In the genomic region with DNA sequence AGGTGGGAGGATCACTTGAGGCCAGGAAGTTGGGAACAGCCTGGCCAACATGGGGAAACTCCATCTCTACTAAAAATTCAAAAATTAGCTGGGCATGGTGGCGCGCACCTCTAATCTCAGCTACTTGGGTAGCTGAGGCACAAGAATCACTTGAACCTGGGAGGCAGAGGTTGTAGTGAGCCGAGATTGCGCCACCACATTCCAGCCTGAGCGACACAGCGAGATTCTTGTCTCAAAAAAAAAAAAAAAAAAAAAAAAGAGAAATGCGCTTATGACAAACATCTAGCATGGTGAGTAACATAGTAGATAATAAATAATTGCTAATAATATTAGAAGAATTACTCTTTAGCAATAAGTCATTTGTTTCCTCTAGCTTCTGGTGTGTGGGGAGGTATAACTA, we compare ENCODE assay signal across 1 cellular context.
TF ChIP-seq lines count a peak whose summit lies in the region.

No MANE protein-coding gene starts in this region.

TF ChIP-seq in SK-N-SH, 30 proteins besides CTCF, POLR2A, EP300 and RAD21:
- TF ChIP-seq IRF3 (IDR thresholded peaks at IDR 0.05; ENCODE audit: low read depth, low read length) = no peak
- no peak for TF ChIP-seq YY1 (IDR thresholded peaks at IDR 0.05; ENCODE audit: low read depth)
- TF ChIP-seq FOSL2 (IDR thresholded peaks at IDR 0.05; ENCODE audit: borderline replicate concordance, low read depth) = no peak
- TF ChIP-seq TAF1 (IDR thresholded peaks at IDR 0.05; ENCODE audit: borderline replicate concordance, low read depth, low read length) = no peak
- no peak for TF ChIP-seq PBX3 (IDR thresholded peaks at IDR 0.05)
- no peak for TF ChIP-seq ZBTB33 (IDR thresholded peaks at IDR 0.05; ENCODE audit: borderline replicate concordance, low read depth)
- TF ChIP-seq TEAD4 (IDR thresholded peaks at IDR 0.05; ENCODE audit: borderline replicate concordance, insufficient read depth) = no peak
- TF ChIP-seq SMC3 (IDR thresholded peaks at IDR 0.05; ENCODE audit: low read depth, low read length) = no peak
- TF ChIP-seq, protein P1, sequence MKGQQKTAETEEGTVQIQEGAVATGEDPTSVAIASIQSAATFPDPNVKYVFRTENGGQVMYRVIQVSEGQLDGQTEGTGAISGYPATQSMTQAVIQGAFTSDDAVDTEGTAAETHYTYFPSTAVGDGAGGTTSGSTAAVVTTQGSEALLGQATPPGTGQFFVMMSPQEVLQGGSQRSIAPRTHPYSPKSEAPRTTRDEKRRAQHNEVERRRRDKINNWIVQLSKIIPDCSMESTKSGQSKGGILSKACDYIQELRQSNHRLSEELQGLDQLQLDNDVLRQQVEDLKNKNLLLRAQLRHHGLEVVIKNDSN (IDR thresholded peaks at IDR 0.05; ENCODE audit: borderline replicate concordance, low read depth) = no peak
- TF ChIP-seq TCF12 (IDR thresholded peaks at IDR 0.05) = no peak
- TF ChIP-seq RFX5 (IDR thresholded peaks at IDR 0.05; ENCODE audit: low read length) = no peak
- TF ChIP-seq MEF2A (IDR thresholded peaks at IDR 0.05; ENCODE audit: borderline replicate concordance, low read depth) = no peak
- no peak for TF ChIP-seq EZH2phosphoT487 (IDR thresholded peaks at IDR 0.05; ENCODE audit: borderline replicate concordance, low read depth)
- TF ChIP-seq RCOR1 (IDR thresholded peaks at IDR 0.05; ENCODE audit: low read length) = no peak
- no peak for TF ChIP-seq ELF1 (IDR thresholded peaks at IDR 0.05)
- TF ChIP-seq SIN3A (IDR thresholded peaks at IDR 0.05; ENCODE audit: borderline replicate concordance, low read depth, low read length) = no peak
- no peak for TF ChIP-seq RXRA (IDR thresholded peaks at IDR 0.05; ENCODE audit: borderline replicate concordance, low read depth)
- TF ChIP-seq GABPA (IDR thresholded peaks at IDR 0.05; ENCODE audit: low read depth) = no peak
- TF ChIP-seq FOXM1 (IDR thresholded peaks at IDR 0.05; ENCODE audit: low read depth) = no peak
- no peak for TF ChIP-seq REST (IDR thresholded peaks at IDR 0.05; ENCODE audit: low read depth, low read length)
TF ChIP-seq in SK-N-SH: peak in this region for 0.
